Comparison of ENCODE assay signal across 1 cellular context in the genomic region with DNA sequence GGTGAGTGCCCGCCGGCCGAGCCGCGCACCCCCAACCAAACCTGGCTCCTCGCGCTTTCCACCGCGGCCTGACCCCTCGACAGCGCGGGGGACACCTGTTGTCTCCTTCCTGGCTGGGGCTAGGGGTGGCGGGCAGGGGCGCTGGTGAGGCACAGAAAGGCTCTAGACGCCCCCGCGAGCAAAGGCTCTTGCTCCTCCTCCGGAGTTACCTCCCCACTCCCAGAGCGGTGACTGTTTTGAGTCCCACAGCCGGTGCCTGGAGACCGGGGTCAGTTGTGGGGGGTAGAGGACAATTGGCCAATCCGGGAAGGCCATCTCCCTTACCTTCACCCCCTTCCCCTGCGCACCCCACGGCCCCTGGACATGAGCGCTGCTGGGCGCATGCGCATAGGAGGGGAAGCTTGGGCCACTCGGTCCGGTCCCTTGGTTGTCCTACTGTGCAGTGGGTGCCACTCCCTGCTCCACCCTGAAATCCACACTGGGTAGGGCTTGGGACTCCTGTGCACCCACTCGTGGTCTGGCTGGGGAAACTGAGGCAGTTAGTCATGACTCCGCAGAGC.
TF ChIP-seq lines count a peak whose summit lies in the region.

No MANE protein-coding gene starts in this region.

TF ChIP-seq in HepG2, 621 proteins besides CTCF, POLR2A, EP300 and RAD21 (continued from another document and continues in another):
- TF ChIP-seq, protein P1, sequence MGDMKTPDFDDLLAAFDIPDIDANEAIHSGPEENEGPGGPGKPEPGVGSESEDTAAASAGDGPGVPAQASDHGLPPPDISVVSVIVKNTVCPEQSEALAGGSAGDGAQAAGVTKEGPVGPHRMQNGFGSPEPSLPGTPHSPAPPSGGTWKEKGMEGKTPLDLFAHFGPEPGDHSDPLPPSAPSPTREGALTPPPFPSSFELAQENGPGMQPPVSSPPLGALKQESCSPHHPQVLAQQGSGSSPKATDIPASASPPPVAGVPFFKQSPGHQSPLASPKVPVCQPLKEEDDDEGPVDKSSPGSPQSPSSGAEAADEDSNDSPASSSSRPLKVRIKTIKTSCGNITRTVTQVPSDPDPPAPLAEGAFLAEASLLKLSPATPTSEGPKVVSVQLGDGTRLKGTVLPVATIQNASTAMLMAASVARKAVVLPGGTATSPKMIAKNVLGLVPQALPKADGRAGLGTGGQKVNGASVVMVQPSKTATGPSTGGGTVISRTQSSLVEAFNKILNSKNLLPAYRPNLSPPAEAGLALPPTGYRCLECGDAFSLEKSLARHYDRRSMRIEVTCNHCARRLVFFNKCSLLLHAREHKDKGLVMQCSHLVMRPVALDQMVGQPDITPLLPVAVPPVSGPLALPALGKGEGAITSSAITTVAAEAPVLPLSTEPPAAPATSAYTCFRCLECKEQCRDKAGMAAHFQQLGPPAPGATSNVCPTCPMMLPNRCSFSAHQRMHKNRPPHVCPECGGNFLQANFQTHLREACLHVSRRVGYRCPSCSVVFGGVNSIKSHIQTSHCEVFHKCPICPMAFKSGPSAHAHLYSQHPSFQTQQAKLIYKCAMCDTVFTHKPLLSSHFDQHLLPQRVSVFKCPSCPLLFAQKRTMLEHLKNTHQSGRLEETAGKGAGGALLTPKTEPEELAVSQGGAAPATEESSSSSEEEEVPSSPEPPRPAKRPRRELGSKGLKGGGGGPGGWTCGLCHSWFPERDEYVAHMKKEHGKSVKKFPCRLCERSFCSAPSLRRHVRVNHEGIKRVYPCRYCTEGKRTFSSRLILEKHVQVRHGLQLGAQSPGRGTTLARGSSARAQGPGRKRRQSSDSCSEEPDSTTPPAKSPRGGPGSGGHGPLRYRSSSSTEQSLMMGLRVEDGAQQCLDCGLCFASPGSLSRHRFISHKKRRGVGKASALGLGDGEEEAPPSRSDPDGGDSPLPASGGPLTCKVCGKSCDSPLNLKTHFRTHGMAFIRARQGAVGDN (CRISPR knock-in tag; IDR thresholded peaks at IDR 0.05) = peak; percentile 45; the same call in 1 of the 2 replicates
- TF ChIP-seq KLF11 (CRISPR knock-in tag; IDR thresholded peaks at IDR 0.05) = no peak
- no peak for TF ChIP-seq JUN (CRISPR knock-in tag; IDR thresholded peaks at IDR 0.05)
- TF ChIP-seq, protein P2, sequence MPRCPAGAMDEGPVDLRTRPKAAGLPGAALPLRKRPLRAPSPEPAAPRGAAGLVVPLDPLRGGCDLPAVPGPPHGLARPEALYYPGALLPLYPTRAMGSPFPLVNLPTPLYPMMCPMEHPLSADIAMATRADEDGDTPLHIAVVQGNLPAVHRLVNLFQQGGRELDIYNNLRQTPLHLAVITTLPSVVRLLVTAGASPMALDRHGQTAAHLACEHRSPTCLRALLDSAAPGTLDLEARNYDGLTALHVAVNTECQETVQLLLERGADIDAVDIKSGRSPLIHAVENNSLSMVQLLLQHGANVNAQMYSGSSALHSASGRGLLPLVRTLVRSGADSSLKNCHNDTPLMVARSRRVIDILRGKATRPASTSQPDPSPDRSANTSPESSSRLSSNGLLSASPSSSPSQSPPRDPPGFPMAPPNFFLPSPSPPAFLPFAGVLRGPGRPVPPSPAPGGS (CRISPR knock-in tag; IDR thresholded peaks at IDR 0.05) = no peak
- no peak for TF ChIP-seq HES4 (CRISPR knock-in tag; IDR thresholded peaks at IDR 0.05; ENCODE audit: borderline replicate concordance)
- TF ChIP-seq RBFOX2 (IDR thresholded peaks at IDR 0.05; ENCODE audit: low read depth, low read length) = 0 out of 2 replicates have a peak, but pooled peaks have one; percentile 89
- TF ChIP-seq POLR2G (IDR thresholded peaks at IDR 0.05; ENCODE audit: low read depth, low read length) = peak; percentile 49; the same call in 1 of the 2 replicates
- no peak for TF ChIP-seq ZNF792 (CRISPR knock-in tag; IDR thresholded peaks at IDR 0.05)
- no peak for TF ChIP-seq ZKSCAN8 (CRISPR knock-in tag; IDR thresholded peaks at IDR 0.05; ENCODE audit: borderline replicate concordance)
- TF ChIP-seq ZNF225 (CRISPR knock-in tag; IDR thresholded peaks at IDR 0.05) = 0 out of 2 replicates have a peak, but pooled peaks have one; percentile 20
- no peak for TF ChIP-seq ZNF570 (CRISPR knock-in tag; IDR thresholded peaks at IDR 0.05; ENCODE audit: borderline replicate concordance)
- TF ChIP-seq PLRG1 (conservative IDR thresholded peaks at IDR 0.05) = no peak
- TF ChIP-seq, protein P3, sequence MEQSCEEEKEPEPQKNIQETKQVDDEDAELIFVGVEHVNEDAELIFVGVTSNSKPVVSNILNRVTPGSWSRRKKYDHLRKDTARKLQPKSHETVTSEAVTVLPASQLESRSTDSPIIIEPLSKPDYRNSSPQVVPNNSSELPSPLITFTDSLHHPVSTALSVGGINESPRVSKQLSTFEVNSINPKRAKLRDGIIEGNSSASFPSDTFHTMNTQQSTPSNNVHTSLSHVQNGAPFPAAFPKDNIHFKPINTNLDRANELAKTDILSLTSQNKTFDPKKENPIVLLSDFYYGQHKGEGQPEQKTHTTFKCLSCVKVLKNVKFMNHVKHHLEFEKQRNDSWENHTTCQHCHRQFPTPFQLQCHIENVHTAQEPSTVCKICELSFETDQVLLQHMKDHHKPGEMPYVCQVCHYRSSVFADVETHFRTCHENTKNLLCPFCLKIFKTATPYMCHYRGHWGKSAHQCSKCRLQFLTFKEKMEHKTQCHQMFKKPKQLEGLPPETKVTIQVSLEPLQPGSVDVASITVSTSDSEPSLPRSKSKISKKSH (CRISPR knock-in tag; IDR thresholded peaks at IDR 0.05; ENCODE audit: borderline replicate concordance) = no peak; the same call in 1 of the 2 replicates
- TF ChIP-seq RORA (CRISPR knock-in tag; IDR thresholded peaks at IDR 0.05) = no peak
- no peak for TF ChIP-seq ZNF33B (CRISPR knock-in tag; IDR thresholded peaks at IDR 0.05)
- TF ChIP-seq RBM39 (IDR thresholded peaks at IDR 0.05; ENCODE audit: low read depth, low read length, poor library complexity, severe bottlenecking) = peak; percentile 25
- no peak for TF ChIP-seq SMC3 (IDR thresholded peaks at IDR 0.05; ENCODE audit: low read length)
- peak; percentile 77; the same call in 1 of the 2 replicates for TF ChIP-seq MEF2D (CRISPR knock-in tag; IDR thresholded peaks at IDR 0.05)
- TF ChIP-seq, protein P4, sequence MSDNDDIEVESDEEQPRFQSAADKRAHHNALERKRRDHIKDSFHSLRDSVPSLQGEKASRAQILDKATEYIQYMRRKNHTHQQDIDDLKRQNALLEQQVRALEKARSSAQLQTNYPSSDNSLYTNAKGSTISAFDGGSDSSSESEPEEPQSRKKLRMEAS (IDR thresholded peaks at IDR 0.05) = no peak
- TF ChIP-seq, protein P5, sequence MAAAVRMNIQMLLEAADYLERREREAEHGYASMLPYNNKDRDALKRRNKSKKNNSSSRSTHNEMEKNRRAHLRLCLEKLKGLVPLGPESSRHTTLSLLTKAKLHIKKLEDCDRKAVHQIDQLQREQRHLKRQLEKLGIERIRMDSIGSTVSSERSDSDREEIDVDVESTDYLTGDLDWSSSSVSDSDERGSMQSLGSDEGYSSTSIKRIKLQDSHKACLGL (CRISPR knock-in tag; IDR thresholded peaks at IDR 0.05) = no peak; the same call in 1 of the 2 replicates
- no peak for TF ChIP-seq CBX1 (IDR thresholded peaks at IDR 0.05; ENCODE audit: low read depth)
- no peak for TF ChIP-seq MTF1 (CRISPR knock-in tag; IDR thresholded peaks at IDR 0.05)
- TF ChIP-seq, protein P6, sequence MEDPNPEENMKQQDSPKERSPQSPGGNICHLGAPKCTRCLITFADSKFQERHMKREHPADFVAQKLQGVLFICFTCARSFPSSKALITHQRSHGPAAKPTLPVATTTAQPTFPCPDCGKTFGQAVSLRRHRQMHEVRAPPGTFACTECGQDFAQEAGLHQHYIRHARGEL (CRISPR knock-in tag; IDR thresholded peaks at IDR 0.05) = no peak
- TF ChIP-seq ZNF432 (CRISPR knock-in tag; IDR thresholded peaks at IDR 0.05; ENCODE audit: borderline replicate concordance) = no peak
- TF ChIP-seq TARDBP (CRISPR knock-in tag; IDR thresholded peaks at IDR 0.05) = no peak
- TF ChIP-seq ZNF430 (CRISPR knock-in tag; IDR thresholded peaks at IDR 0.05) = 0 out of 2 replicates have a peak, but pooled peaks have one; percentile 47
- TF ChIP-seq, protein P7, sequence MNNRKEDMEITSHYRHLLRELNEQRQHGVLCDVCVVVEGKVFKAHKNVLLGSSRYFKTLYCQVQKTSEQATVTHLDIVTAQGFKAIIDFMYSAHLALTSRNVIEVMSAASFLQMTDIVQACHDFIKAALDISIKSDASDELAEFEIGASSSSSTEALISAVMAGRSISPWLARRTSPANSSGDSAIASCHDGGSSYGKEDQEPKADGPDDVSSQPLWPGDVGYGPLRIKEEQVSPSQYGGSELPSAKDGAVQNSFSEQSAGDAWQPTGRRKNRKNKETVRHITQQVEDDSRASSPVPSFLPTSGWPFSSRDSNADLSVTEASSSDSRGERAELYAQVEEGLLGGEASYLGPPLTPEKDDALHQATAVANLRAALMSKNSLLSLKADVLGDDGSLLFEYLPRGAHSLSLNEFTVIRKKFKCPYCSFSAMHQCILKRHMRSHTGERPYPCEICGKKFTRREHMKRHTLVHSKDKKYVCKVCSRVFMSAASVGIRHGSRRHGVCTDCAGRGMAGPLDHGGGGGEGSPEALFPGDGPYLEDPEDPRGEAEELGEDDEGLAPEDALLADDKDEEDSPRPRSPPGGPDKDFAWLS (CRISPR knock-in tag; IDR thresholded peaks at IDR 0.05; ENCODE audit: borderline replicate concordance) = 0 out of 2 replicates have a peak, but pooled peaks have one; percentile 44
- no peak for TF ChIP-seq DPF2 (CRISPR knock-in tag; IDR thresholded peaks at IDR 0.05; ENCODE audit: borderline replicate concordance, low read depth)
- TF ChIP-seq, protein P8, sequence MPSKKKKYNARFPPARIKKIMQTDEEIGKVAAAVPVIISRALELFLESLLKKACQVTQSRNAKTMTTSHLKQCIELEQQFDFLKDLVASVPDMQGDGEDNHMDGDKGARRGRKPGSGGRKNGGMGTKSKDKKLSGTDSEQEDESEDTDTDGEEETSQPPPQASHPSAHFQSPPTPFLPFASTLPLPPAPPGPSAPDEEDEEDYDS (CRISPR knock-in tag; IDR thresholded peaks at IDR 0.05) = peak; percentile 22; the same call in 1 of the 2 replicates
- TF ChIP-seq, protein P9, sequence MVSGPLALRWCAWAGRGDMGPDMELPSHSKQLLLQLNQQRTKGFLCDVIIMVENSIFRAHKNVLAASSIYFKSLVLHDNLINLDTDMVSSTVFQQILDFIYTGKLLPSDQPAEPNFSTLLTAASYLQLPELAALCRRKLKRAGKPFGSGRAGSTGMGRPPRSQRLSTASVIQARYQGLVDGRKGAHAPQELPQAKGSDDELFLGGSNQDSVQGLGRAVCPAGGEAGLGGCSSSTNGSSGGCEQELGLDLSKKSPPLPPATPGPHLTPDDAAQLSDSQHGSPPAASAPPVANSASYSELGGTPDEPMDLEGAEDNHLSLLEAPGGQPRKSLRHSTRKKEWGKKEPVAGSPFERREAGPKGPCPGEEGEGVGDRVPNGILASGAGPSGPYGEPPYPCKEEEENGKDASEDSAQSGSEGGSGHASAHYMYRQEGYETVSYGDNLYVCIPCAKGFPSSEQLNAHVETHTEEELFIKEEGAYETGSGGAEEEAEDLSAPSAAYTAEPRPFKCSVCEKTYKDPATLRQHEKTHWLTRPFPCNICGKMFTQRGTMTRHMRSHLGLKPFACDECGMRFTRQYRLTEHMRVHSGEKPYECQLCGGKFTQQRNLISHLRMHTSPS (CRISPR knock-in tag; IDR thresholded peaks at IDR 0.05; ENCODE audit: low read depth) = no peak
- no peak for TF ChIP-seq ZNF644 (CRISPR knock-in tag; IDR thresholded peaks at IDR 0.05; ENCODE audit: low read depth)
- TF ChIP-seq POLR2AphosphoS5 (IDR thresholded peaks at IDR 0.05; ENCODE audit: low read depth, low read length) = peak; percentile 22; the same call in 1 of the 2 replicates
- TF ChIP-seq, protein P10, sequence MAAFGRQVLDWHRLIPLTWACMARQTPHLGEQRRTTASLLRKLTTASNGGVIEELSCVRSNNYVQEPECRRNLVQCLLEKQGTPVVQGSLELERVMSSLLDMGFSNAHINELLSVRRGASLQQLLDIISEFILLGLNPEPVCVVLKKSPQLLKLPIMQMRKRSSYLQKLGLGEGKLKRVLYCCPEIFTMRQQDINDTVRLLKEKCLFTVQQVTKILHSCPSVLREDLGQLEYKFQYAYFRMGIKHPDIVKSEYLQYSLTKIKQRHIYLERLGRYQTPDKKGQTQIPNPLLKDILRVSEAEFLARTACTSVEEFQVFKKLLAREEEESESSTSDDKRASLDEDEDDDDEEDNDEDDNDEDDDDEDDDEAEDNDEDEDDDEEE (CRISPR knock-in tag; IDR thresholded peaks at IDR 0.05) = no peak
- TF ChIP-seq ZNF674 (CRISPR knock-in tag; IDR thresholded peaks at IDR 0.05; ENCODE audit: low read depth) = no peak
- no peak for TF ChIP-seq SRSF1 (optimal IDR thresholded peaks at IDR 0.05; ENCODE audit: low read depth, low read length)
- TF ChIP-seq ZZZ3 (CRISPR knock-in tag; IDR thresholded peaks at IDR 0.05; ENCODE audit: borderline replicate concordance) = no peak
- no peak for TF ChIP-seq ZNF547 (CRISPR knock-in tag; IDR thresholded peaks at IDR 0.05)
- no peak for TF ChIP-seq EHMT2 (IDR thresholded peaks at IDR 0.05; ENCODE audit: borderline replicate concordance, low read depth, low read length)
- TF ChIP-seq EEA1 (CRISPR knock-in tag; IDR thresholded peaks at IDR 0.05; ENCODE audit: borderline replicate concordance) = no peak; the same call in 1 of the 2 replicates
- TF ChIP-seq HHEX (CRISPR knock-in tag; IDR thresholded peaks at IDR 0.05) = no peak
- TF ChIP-seq SP140L (CRISPR knock-in tag; IDR thresholded peaks at IDR 0.05; ENCODE audit: borderline replicate concordance) = 0 out of 2 replicates have a peak, but pooled peaks have one; percentile 12
- no peak for TF ChIP-seq ZFP1 (CRISPR knock-in tag; IDR thresholded peaks at IDR 0.05)
- TF ChIP-seq GZF1 (CRISPR knock-in tag; IDR thresholded peaks at IDR 0.05) = 0 out of 2 replicates have a peak, but pooled peaks have one; percentile 47
